Comparison of ENCODE assay signal across 28 cellular contexts in the genomic region with DNA sequence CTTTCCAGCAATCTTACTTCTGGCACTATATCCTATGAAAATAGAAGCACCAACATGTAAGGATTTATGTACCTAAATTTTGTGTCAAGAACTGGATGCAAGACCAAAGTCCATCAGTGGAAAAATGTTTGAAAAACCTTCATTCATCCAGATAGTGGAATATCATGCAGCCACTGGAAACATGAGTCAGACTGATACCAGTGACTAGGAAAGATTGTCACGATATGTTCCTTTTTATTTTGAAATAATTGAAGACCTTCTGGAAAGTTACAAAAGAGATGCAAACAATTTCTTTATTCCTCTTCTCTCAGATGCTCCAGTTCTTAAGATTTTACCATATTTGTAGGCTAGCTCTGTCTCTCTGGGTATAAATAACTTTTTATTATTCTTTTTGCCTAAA. TPM values are rescaled to one million over a fixed set of nuclear protein-coding genes. Genes with fewer than 3 reads are reported as not detected.
"Had no signal": no experiment of that assay in that cellular context is flagged by ENCODE, and none has a peak within 500 bp of the region (broad histone marks: within the 10 kb centered on the region; RNA-seq: fewer than 3 reads in every experiment).

No MANE protein-coding gene starts in this region.

- H3K27ac ChIP-seq: ascending aorta, body of pancreas, Peyer's patch had no signal

- H3K9me3 ChIP-seq: ascending aorta, body of pancreas, Peyer's patch had no signal

- H3K36me3 ChIP-seq: ascending aorta, Peyer's patch had no signal

- H3K36me3 Mint-ChIP-seq: WTC11 had no signal

- DNase-seq: activated CD4-positive, alpha-beta T cell treated with anti-CD3 and anti-CD28 coated beads for 48 hours; activated CD4-positive, alpha-beta T cell treated with anti-CD3 and anti-CD28 coated beads, Interleukin-2, amount 50 U/mL, for 4 hours; activated CD4-positive, CD25-positive, alpha-beta regulatory T cell treated with anti-CD3 and anti-CD28 coated beads, Interleukin-2, amount 50 U/mL, for 72 hours; activated CD8-positive, alpha-beta memory T cell treated with anti-CD3 and anti-CD28 coated beads, Interleukin-2, amount 10 ng/mL, durations not matched to agents 7 days and 5 days; activated CD8-positive, alpha-beta T cell treated with anti-CD3 and anti-CD28 coated beads, Interleukin-2, amount 10 ng/mL, durations not matched to agents 7 days and 5 days; activated naive CD4-positive, alpha-beta T cell treated with anti-CD3 and anti-CD28 coated beads, Interleukin-2, amount 50 U/mL, for 16 hours; activated T-cell treated with anti-CD3 and anti-CD28 coated beads, Interleukin-2, amount 50 U/mL, for 72 hours; amniotic stem cell; body of pancreas; central memory CD4-positive, alpha-beta T cell; Karpas-422; MV-4-11; NCI-H1092 treated with DMSO at 0.1 percent for 48 hours; NCI-H1417 treated with DMSO at 0.1 percent for 48 hours; NCI-H1694; NCI-H2029; NCI-H345; NCI-H510A; NCI-H526 treated with DMSO at 0.1 percent for 48 hours; NCI-H82; Peyer's patch; SHP77 had no signal

- H3K27me3 Mint-ChIP-seq: activated CD8-positive, alpha-beta memory T cell treated with anti-CD3 and anti-CD28 coated beads, Interleukin-2, amount 10 ng/mL, durations not matched to agents 7 days and 5 days had no signal

- H3K27me3 ChIP-seq: ascending aorta, body of pancreas, Peyer's patch had no signal

- H3K4me3 ChIP-seq: ascending aorta, body of pancreas, K562, Peyer's patch had no signal

- H3K4me3 Mint-ChIP-seq: activated CD8-positive, alpha-beta memory T cell treated with anti-CD3 and anti-CD28 coated beads, Interleukin-2, amount 10 ng/mL, durations not matched to agents 7 days and 5 days; activated CD8-positive, alpha-beta T cell treated with anti-CD3 and anti-CD28 coated beads, Interleukin-2, amount 10 ng/mL, durations not matched to agents 7 days and 5 days; activated T-cell treated with anti-CD3 and anti-CD28 coated beads, Interleukin-2, amount 50 U/mL, for 72 hours; T-helper 1 cell treated with Interleukin-12 subunit alpha and Interleukin-12 subunit beta and Interleukin-4 antibody, amounts not matched to agents 30 μg/mL and 1 μg/mL, for 36 hours; WTC11 had no signal

- ATAC-seq: activated CD8-positive, alpha-beta memory T cell treated with anti-CD3 and anti-CD28 coated beads, Interleukin-2, amount 10 ng/mL, durations not matched to agents 7 days and 5 days; activated CD8-positive, alpha-beta T cell treated with anti-CD3 and anti-CD28 coated beads, Interleukin-2, amount 10 ng/mL, durations not matched to agents 7 days and 5 days; activated T-cell treated with anti-CD3 and anti-CD28 coated beads, Interleukin-2, amount 50 U/mL, for 72 hours; body of pancreas; K562; WTC11 had no signal

- H3K4me1 ChIP-seq: ascending aorta, body of pancreas, Peyer's patch had no signal

- H3K4me1 Mint-ChIP-seq: WTC11 had no signal

- H3K27ac Mint-ChIP-seq: activated CD8-positive, alpha-beta memory T cell treated with anti-CD3 and anti-CD28 coated beads, Interleukin-2, amount 10 ng/mL, durations not matched to agents 7 days and 5 days; activated CD8-positive, alpha-beta T cell treated with anti-CD3 and anti-CD28 coated beads, Interleukin-2, amount 10 ng/mL, durations not matched to agents 7 days and 5 days; activated T-cell treated with anti-CD3 and anti-CD28 coated beads, Interleukin-2, amount 50 U/mL, for 72 hours; T-helper 1 cell treated with Interleukin-12 subunit alpha and Interleukin-12 subunit beta and Interleukin-4 antibody, amounts not matched to agents 30 μg/mL and 1 μg/mL, for 36 hours; WTC11 had no signal

RNA-seq across cellular contexts. Expression of gene IL1R2, which starts 40.5 kb away (rescaled TPM):
- total RNA-seq: activated CD8-positive, alpha-beta T cell treated with anti-CD3 and anti-CD28 coated beads, Interleukin-2, amount 10 ng/mL, durations not matched to agents 7 days and 5 days; bronchial epithelial cell; chondrocyte; K562 had no signal
